In the genomic region with DNA sequence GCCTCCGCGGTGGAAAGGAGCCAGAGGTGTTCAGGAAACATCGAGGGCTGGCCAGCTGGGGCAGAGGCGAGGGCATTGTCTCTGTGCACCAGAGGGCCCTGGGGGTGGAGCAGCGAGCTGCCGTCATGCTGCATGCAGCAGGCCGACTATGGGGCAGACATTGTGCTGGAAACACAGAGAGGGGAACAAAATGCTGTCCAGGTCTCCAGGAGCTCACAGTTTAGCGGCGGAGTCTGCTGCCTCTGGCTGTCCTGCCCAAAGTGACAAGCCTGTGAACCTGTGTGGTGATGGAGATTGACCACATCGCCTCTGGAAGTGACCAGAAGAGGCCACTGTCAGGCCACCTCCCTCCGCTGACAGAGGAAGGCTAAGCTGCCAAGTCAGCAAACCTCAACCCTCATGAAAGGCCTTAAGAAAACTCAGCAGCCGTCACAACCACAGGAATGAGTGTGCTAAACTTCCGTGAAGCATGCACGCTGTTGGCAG, we compare ENCODE assay signal across 1 cellular context.
TF ChIP-seq lines count a peak whose summit lies in the region.

No MANE protein-coding gene starts in this region.

TF ChIP-seq in GM23338, 12 proteins besides CTCF, POLR2A, EP300 and RAD21 (continued from another document):
- TF ChIP-seq, protein P1, sequence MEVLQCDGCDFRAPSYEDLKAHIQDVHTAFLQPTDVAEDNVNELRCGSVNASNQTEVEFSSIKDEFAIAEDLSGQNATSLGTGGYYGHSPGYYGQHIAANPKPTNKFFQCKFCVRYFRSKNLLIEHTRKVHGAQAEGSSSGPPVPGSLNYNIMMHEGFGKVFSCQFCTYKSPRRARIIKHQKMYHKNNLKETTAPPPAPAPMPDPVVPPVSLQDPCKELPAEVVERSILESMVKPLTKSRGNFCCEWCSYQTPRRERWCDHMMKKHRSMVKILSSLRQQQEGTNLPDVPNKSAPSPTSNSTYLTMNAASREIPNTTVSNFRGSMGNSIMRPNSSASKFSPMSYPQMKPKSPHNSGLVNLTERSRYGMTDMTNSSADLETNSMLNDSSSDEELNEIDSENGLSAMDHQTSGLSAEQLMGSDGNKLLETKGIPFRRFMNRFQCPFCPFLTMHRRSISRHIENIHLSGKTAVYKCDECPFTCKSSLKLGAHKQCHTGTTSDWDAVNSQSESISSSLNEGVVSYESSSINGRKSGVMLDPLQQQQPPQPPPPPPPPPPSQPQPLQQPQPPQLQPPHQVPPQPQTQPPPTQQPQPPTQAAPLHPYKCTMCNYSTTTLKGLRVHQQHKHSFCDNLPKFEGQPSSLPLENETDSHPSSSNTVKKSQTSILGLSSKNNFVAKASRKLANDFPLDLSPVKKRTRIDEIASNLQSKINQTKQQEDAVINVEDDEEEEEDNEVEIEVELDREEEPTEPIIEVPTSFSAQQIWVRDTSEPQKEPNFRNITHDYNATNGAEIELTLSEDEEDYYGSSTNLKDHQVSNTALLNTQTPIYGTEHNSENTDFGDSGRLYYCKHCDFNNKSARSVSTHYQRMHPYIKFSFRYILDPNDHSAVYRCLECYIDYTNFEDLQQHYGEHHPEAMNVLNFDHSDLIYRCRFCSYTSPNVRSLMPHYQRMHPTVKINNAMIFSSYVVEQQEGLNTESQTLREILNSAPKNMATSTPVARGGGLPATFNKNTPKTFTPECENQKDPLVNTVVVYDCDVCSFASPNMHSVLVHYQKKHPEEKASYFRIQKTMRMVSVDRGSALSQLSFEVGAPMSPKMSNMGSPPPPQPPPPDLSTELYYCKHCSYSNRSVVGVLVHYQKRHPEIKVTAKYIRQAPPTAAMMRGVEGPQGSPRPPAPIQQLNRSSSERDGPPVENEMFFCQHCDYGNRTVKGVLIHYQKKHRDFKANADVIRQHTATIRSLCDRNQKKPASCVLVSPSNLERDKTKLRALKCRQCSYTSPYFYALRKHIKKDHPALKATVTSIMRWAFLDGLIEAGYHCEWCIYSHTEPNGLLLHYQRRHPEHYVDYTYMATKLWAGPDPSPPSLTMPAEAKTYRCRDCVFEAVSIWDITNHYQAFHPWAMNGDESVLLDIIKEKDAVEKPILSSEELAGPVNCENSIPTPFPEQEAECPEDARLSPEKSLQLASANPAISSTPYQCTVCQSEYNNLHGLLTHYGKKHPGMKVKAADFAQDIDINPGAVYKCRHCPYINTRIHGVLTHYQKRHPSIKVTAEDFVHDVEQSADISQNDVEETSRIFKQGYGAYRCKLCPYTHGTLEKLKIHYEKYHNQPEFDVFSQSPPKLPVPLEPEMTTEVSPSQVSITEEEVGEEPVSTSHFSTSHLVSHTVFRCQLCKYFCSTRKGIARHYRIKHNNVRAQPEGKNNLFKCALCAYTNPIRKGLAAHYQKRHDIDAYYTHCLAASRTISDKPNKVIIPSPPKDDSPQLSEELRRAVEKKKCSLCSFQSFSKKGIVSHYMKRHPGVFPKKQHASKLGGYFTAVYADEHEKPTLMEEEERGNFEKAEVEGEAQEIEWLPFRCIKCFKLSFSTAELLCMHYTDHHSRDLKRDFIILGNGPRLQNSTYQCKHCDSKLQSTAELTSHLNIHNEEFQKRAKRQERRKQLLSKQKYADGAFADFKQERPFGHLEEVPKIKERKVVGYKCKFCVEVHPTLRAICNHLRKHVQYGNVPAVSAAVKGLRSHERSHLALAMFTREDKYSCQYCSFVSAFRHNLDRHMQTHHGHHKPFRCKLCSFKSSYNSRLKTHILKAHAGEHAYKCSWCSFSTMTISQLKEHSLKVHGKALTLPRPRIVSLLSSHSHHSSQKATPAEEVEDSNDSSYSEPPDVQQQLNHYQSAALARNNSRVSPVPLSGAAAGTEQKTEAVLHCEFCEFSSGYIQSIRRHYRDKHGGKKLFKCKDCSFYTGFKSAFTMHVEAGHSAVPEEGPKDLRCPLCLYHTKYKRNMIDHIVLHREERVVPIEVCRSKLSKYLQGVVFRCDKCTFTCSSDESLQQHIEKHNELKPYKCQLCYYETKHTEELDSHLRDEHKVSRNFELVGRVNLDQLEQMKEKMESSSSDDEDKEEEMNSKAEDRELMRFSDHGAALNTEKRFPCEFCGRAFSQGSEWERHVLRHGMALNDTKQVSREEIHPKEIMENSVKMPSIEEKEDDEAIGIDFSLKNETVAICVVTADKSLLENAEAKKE (CRISPR knock-in tag; IDR thresholded peaks at IDR 0.05): no peak
